Comparison of ENCODE assay signal across 21 cellular contexts in the genomic region with DNA sequence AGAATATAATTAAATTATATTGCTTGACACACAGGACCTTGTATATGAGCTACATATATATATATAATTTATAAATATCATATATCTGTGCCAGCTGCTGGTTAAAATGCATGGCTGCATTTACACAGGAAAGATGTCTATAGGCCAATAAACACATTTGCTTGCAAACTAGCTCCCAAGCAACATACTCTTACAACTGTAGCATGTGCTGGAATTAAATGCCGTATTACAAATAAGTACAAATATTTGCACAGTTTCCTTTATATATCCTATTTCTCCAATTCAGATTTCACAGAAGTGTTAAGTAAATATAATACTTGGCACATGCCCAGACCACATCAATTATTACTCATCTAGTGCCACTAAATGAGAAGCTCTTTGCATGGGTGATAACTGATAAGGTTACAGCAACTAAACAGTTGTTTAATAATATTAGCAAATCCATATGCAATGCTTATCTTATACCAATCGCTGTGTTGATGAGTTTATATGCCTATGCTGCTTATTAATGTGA.
"Had no signal": no experiment of that assay in that cellular context is flagged by ENCODE, and none has a peak within 500 bp of the region (broad histone marks: within the 10 kb centered on the region; RNA-seq: fewer than 3 reads in every experiment).

No MANE protein-coding gene starts in this region.

- H3K4me1 ChIP-seq: body of pancreas, lower lobe of right lung, sigmoid colon, stomach, vagina had no signal

- FAIRE-seq: colon, keratinocyte had no signal

- H3K27ac ChIP-seq: body of pancreas, dorsolateral prefrontal cortex, lower lobe of right lung, sigmoid colon, stomach, vagina had no signal

- H3K27me3 ChIP-seq: body of pancreas, dorsolateral prefrontal cortex, sigmoid colon, stomach, vagina had no signal

- ATAC-seq: body of pancreas; lower lobe of right lung; natural killer cell treated with Interleukin-12 subunit alpha and Interleukin-12 subunit beta and Interleukin-15 and Interleukin-18, amount 100 ng/mL, for 72 hours; stimulated activated effector memory CD8-positive, alpha-beta T cell treated with anti-CD3 and anti-CD28 coated beads, Interleukin-12 subunit alpha, Interleukin-12 subunit beta, amount 100 ng/mL, for 72 hours; WTC11 had no signal

- H3K9me3 ChIP-seq: body of pancreas, lower lobe of right lung, sigmoid colon, stomach, vagina had no signal

- H3K36me3 ChIP-seq: lower lobe of right lung, sigmoid colon, stomach, vagina had no signal

- H3K4me3 ChIP-seq: body of pancreas, dorsolateral prefrontal cortex, lower lobe of right lung, sigmoid colon, stomach, vagina had no signal

- DNase-seq: activated CD4-positive, alpha-beta memory T cell treated with anti-CD3 and anti-CD28 coated beads for 36 hours; activated CD4-positive, alpha-beta T cell treated with anti-CD3 and anti-CD28 coated beads for 4 hours; activated naive CD4-positive, alpha-beta T cell treated with Interleukin-2 at 50 U/mL for 16 hours; activated naive CD8-positive, alpha-beta T cell treated with anti-CD3 and anti-CD28 coated beads, Interleukin-2, amount 10 ng/mL, durations not matched to agents 7 days and 5 days; body of pancreas; central memory CD4-positive, alpha-beta T cell; dorsolateral prefrontal cortex; endodermal cell; foreskin melanocyte; glutamatergic neuron; lower lobe of right lung; sigmoid colon; stimulated activated CD4-positive, alpha-beta T cell treated with anti-CD3 and anti-CD28 coated beads, Interleukin-4, amount 100 ng/mL, for 24 hours; stomach; trophoblast cell had no signal
